In the genomic region with DNA sequence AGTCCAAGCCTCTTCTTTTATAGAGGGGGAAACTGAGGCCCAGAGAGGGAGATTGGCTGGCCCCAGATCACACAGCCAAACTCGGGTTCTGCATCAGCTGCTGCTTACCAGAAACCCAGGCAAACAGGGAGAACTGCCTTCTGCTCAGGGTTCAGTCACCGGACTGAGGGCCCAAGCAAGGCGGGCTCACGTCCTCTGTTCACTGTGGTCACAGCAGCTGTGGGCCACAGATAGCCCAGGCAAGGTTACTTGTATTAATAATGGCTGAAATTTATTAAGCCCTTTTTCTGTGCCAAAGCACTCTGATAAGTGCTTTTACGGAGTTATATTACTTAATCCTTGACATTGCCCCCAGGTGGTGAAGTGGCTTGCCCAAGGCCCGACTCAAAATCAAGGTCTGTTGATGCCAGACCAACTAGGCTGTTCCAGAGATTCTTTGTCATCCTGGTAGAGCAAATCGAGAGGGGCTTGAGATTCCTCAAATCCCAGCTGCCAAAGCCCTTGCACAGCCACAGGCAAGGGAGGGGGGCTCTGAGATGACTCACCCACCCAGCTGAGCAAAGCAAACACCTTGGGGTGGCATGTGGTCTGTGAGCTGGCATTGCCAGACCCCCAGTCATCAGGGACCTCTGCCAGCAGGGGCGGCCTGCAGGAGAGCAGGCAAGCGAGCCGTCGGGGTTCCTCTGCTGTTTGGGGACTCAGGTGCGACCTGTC, we compare ENCODE assay signal across 14 cellular contexts. TPM values are rescaled to one million over a fixed set of nuclear protein-coding genes. Genes with fewer than 3 reads are reported as not detected.
DNase-seq lines count a peak whose midpoint lies in the region; ATAC-seq, FAIRE-seq and TF ChIP-seq lines count a peak whose summit lies in the region.
"Had no signal": no experiment of that assay in that cellular context is flagged by ENCODE, and none has a peak within 500 bp of the region (broad histone marks: within the 10 kb centered on the region; RNA-seq: fewer than 3 reads in every experiment).

No MANE protein-coding gene starts in this region.

- intact Hi-C loops in MCF 10A (cut with micrococcal nuclease) = no loop called here
- intact Hi-C loops in breast epithelium (cut with DNase I; ENCODE audit: low total_unique reads) = no loop called here

- H3K9me3 Mint-ChIP-seq in MCF 10A (ENCODE audit: unreplicated experiment) = no peaks in the 10 kb centered on the region

- no peak overlapping the region for H3K4me3 ChIP-seq in breast epithelium
- no peak overlapping the region for H3K4me3 ChIP-seq in RWPE2 (ENCODE audit: severe bottlenecking)
- H3K4me3 ChIP-seq in fibroblast of pulmonary artery (replicated peaks; ENCODE audit: low read depth, low read length) = no peak overlapping the region
- H3K4me3 ChIP-seq: gastrocnemius medialis, upper lobe of left lung had no signal

- no peak for FAIRE-seq in urothelium cell line (lab: Jason Lieb, UNC)

- H3K4me1 Mint-ChIP-seq in MCF 10A (ENCODE audit: insufficient read depth, unreplicated experiment) = peaks cover 25% of the 10 kb centered on the region

- H3K36me3 Mint-ChIP-seq in MCF 10A (ENCODE audit: insufficient read depth, unreplicated experiment) = peaks cover 7% of the 10 kb centered on the region

- POLR2A ChIA-PET in MCF 10A (lab: Yijun Ruan, JAX) = interaction anchor here (0.7 to 0.8 kb wide), 2 partner anchors 18 to 48 kb away, joined by 3 read pairs; no protein-coding TSS in a partner anchor

- BruUV-seq in MCF 10A (replicated peaks; lab: Mats Ljungman, UMichigan) = no TSS peak

- no peak for TF ChIP-seq POLR2A in breast epithelium (IDR thresholded peaks at IDR 0.05)

- DNase-seq in MCF 10A (ENCODE audit: unreplicated experiment) = peak; percentile 62
- no peak for DNase-seq in breast epithelium (ENCODE audit: low spot score in 2 of 2)
- peak; percentile 91 for DNase-seq in RWPE2 (ENCODE audit: low spot score)
- DNase-seq in fibroblast of pulmonary artery (ENCODE audit: low read depth) = peak; percentile 47
- peak; percentile 89 for DNase-seq in urothelium cell line (ENCODE audit: low spot score)
- DNase-seq in T-helper 1 cell = no peak
- no peak for DNase-seq in NCI-H2107 (lab: John Stamatoyannopoulos, UW)
- DNase-seq: activated CD4-positive, alpha-beta T cell treated with anti-CD3 and anti-CD28 coated beads for 36 hours; gastrocnemius medialis; NCI-H2029; SHP77 treated with DMSO at 0.1 percent for 48 hours had no signal

- H3K4me3 Mint-ChIP-seq in MCF 10A (ENCODE audit: unreplicated experiment) = no peak overlapping the region
- H3K4me3 Mint-ChIP-seq: activated CD4-positive, alpha-beta T cell treated with anti-CD3 and anti-CD28 coated beads for 36 hours had no signal

- H3K9me3 ChIP-seq in breast epithelium (no peaks in the 10 kb centered on the region), RWPE2 (ENCODE audit: severe bottlenecking) (no peaks in the 10 kb centered on the region)
- H3K9me3 ChIP-seq: gastrocnemius medialis, upper lobe of left lung had no signal

- CTCF ChIA-PET in MCF 10A (lab: Yijun Ruan, JAX) = no interaction called here

- H3K27ac Mint-ChIP-seq in MCF 10A (ENCODE audit: low read depth, unreplicated experiment) = no peak overlapping the region
- H3K27ac Mint-ChIP-seq: activated CD4-positive, alpha-beta T cell treated with anti-CD3 and anti-CD28 coated beads for 36 hours had no signal

- TF ChIP-seq CTCF in MCF 10A (IDR thresholded peaks at IDR 0.05; ENCODE audit: unreplicated experiment) = no peak
- TF ChIP-seq CTCF in breast epithelium (IDR thresholded peaks at IDR 0.05) = no peak
- no peak for TF ChIP-seq CTCF in RWPE2 (IDR thresholded peaks at IDR 0.05; ENCODE audit: poor library complexity, severe bottlenecking)
- TF ChIP-seq CTCF in fibroblast of pulmonary artery (IDR thresholded peaks at IDR 0.05; ENCODE audit: low read length, missing control alignments) = no peak

- H3K27me3 Mint-ChIP-seq in MCF 10A (ENCODE audit: insufficient read depth, unreplicated experiment) = no peaks in the 10 kb centered on the region

- H3K27me3 ChIP-seq in breast epithelium (no peaks in the 10 kb centered on the region), RWPE2 (ENCODE audit: insufficient read depth, poor library complexity, severe bottlenecking) (no peaks in the 10 kb centered on the region)
- H3K27me3 ChIP-seq: gastrocnemius medialis, upper lobe of left lung had no signal

- H3K4me1 ChIP-seq in breast epithelium = no peaks in the 10 kb centered on the region
- peaks cover 47% of the 10 kb centered on the region for H3K4me1 ChIP-seq in RWPE2 (ENCODE audit: insufficient read depth, poor library complexity, severe bottlenecking)
- H3K4me1 ChIP-seq: gastrocnemius medialis had no signal

- H3K36me3 ChIP-seq in breast epithelium (no peaks in the 10 kb centered on the region), RWPE2 (ENCODE audit: low read depth) (no peaks in the 10 kb centered on the region)
- H3K36me3 ChIP-seq: gastrocnemius medialis, upper lobe of left lung had no signal

- H3K27ac ChIP-seq in breast epithelium (no peak overlapping the region), RWPE2 (ENCODE audit: poor library complexity, severe bottlenecking) (peak overlapping the region; percentile 91)
- H3K27ac ChIP-seq: gastrocnemius medialis, upper lobe of left lung had no signal

- ATAC-seq in RWPE2 (ENCODE audit: low read depth) = peak; percentile 35
- ATAC-seq in HG02798 (IDR thresholded peaks at IDR 0.05; ENCODE audit: poor library complexity, unreplicated experiment) = no peak
- ATAC-seq: activated CD4-positive, alpha-beta T cell treated with anti-CD3 and anti-CD28 coated beads for 36 hours; gastrocnemius medialis; sciatic nerve had no signal

RNA-seq across cellular contexts. Expression of gene EPHB2, which starts 36.5 kb away (rescaled TPM):
- total RNA-seq in MCF 10A (2022) (0.22 and 0.79 TPM in 2 replicates), breast epithelium (1 to 10 TPM; 1.3 to 4.6 (median 1.5) TPM)
- total RNA-seq: activated CD4-positive, alpha-beta T cell treated with anti-CD3 and anti-CD28 coated beads for 36 hours had no signal

Comparison
In these comparisons a context has a peak if more than half of its experiments do, and no peak if none do; other contexts are left out.
1. DNase-seq: peak in MCF 10A (single experiment), RWPE2 (single experiment), fibroblast of pulmonary artery (single experiment) and urothelium cell line (single experiment); none in breast epithelium (0 of 2), T-helper 1 cell (0 of 5) and NCI-H2107 (single experiment).